12 cellular contexts compared by ENCODE assay signal in the genomic region with DNA sequence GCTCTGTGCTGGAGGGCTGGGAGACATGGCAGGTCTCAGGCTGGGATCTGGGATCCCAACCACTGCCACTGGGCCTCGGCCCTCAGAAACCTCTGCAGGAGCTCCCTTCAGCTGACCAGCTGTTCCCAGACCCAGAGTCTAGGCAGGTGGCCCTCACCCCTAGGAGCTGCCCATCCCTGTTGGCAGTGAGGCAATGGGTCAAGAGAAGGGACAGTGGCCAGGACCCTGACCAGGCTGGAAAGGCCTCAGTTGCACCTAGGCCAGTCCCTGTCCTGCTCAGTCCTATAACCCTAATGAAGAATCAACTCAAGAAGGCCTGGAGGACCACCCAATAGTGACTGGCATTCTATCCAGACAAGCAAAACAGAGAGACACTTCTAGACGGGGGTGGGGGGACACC. TPM values are rescaled to one million over a fixed set of nuclear protein-coding genes. Genes with fewer than 3 reads are reported as not detected.
DNase-seq lines count a peak whose midpoint lies in the region; ATAC-seq and TF ChIP-seq lines count a peak whose summit lies in the region.
"Not testable (repeated sequence)": the region's sequence is repeated elsewhere in the genome, so short reads cannot be mapped to it uniquely, and the experiment has no call there.
"Had no signal": no experiment of that assay in that cellular context is flagged by ENCODE, and none has a peak within 500 bp of the region (broad histone marks: within the 10 kb centered on the region; RNA-seq: fewer than 3 reads in every experiment).

No MANE protein-coding gene starts in this region.

- H3K27ac Mint-ChIP-seq in activated CD4-positive, alpha-beta T cell treated with anti-CD3 and anti-CD28 coated beads, Interleukin-2, amount 10 ng/mL, durations not matched to agents 24 days and 14 days: not testable (repeated sequence)

- H3K9me3 ChIP-seq in right cardiac atrium (ENCODE audit: control insufficient read depth, low read length); lower lobe of right lung; spleen; upper lobe of left lung: not testable (repeated sequence)

- intact Hi-C loops in activated CD4-positive, alpha-beta T cell treated with anti-CD3 and anti-CD28 coated beads, Interleukin-2, amount 10 ng/mL, durations not matched to agents 24 days and 14 days (cut with micrococcal nuclease); Right ventricle myocardium inferior (cut with DNase I); right cardiac atrium (cut with DNase I); lower lobe of right lung (cut with DNase I); spleen (cut with DNase I; ENCODE audit: low total_unique reads): not testable (repeated sequence)

- H3K4me3 ChIP-seq in right cardiac atrium (ENCODE audit: low read length); lower lobe of right lung; spleen; upper lobe of left lung: not testable (repeated sequence)

- peak; percentile 3 for DNase-seq in activated CD4-positive, alpha-beta T cell treated with anti-CD3 and anti-CD28 coated beads, Interleukin-2, amount 10 ng/mL, durations not matched to agents 24 days and 14 days
- not testable (repeated sequence) for DNase-seq in Right ventricle myocardium inferior (ENCODE audit: missing footprints); right cardiac atrium; lower lobe of right lung; upper lobe of left lung
- peak; percentile 51 for DNase-seq in spleen

- H3K4me3 Mint-ChIP-seq in activated CD4-positive, alpha-beta T cell treated with anti-CD3 and anti-CD28 coated beads, Interleukin-2, amount 10 ng/mL, durations not matched to agents 24 days and 14 days: not testable (repeated sequence)

- not testable (repeated sequence) for TF ChIP-seq EP300 in upper lobe of left lung (IDR thresholded peaks at IDR 0.05)

- not testable (repeated sequence) for H3K36me3 Mint-ChIP-seq in activated CD4-positive, alpha-beta T cell treated with anti-CD3 and anti-CD28 coated beads, Interleukin-2, amount 10 ng/mL, durations not matched to agents 24 days and 14 days (ENCODE audit: low read depth)

- ATAC-seq in Right ventricle myocardium inferior (peak; percentile 6), right cardiac atrium (peak; percentile 30 to 35), lower lobe of right lung (peak; percentile 10 to 12), upper lobe of left lung (ENCODE audit: low FRiP score in 2 of 2) (peak; percentile 5 to 35)

- no CpG with 5 or more reads among the region's 2 CpGs for WGBS in right cardiac atrium
- no CpG with 5 or more reads among the region's 2 CpGs for WGBS in spleen, 5 donors
- no CpG with 5 or more reads among the region's 2 CpGs for WGBS in upper lobe of left lung, 2 donors

- TF ChIP-seq CTCF in lower lobe of right lung (IDR thresholded peaks at IDR 0.05); spleen (IDR thresholded peaks at IDR 0.05 in 8 of 11, conservative IDR thresholded peaks at IDR 0.05 in 3 of 11); upper lobe of left lung (IDR thresholded peaks at IDR 0.05): not testable (repeated sequence)

- H3K9me3 Mint-ChIP-seq in activated CD4-positive, alpha-beta T cell treated with anti-CD3 and anti-CD28 coated beads, Interleukin-2, amount 10 ng/mL, durations not matched to agents 24 days and 14 days: not testable (repeated sequence)

- TF ChIP-seq POLR2A in spleen (IDR thresholded peaks at IDR 0.05); upper lobe of left lung (IDR thresholded peaks at IDR 0.05): not testable (repeated sequence)

- H3K4me1 ChIP-seq in right cardiac atrium (ENCODE audit: control insufficient read depth, insufficient read depth, low read length); lower lobe of right lung; spleen; upper lobe of left lung: not testable (repeated sequence)

- not testable (repeated sequence) for H3K27ac ChIP-seq in right cardiac atrium (ENCODE audit: low read length); lower lobe of right lung; spleen; upper lobe of left lung

- H3K36me3 ChIP-seq in lower lobe of right lung, spleen, upper lobe of left lung: not testable (repeated sequence)

- not testable (repeated sequence) for H3K27me3 Mint-ChIP-seq in activated CD4-positive, alpha-beta T cell treated with anti-CD3 and anti-CD28 coated beads, Interleukin-2, amount 10 ng/mL, durations not matched to agents 24 days and 14 days

- H3K4me1 Mint-ChIP-seq in activated CD4-positive, alpha-beta T cell treated with anti-CD3 and anti-CD28 coated beads, Interleukin-2, amount 10 ng/mL, durations not matched to agents 24 days and 14 days: not testable (repeated sequence)

- H3K27me3 ChIP-seq in right cardiac atrium (ENCODE audit: control insufficient read depth, insufficient read depth); lower lobe of right lung (ENCODE audit: low read depth); spleen (replicated peaks in 1 of 7); upper lobe of left lung: not testable (repeated sequence)

RNA-seq across cellular contexts. Expression of a gene that starts 52.4 kb away (rescaled TPM):
- total RNA-seq in activated CD4-positive, alpha-beta T cell treated with anti-CD3 and anti-CD28 coated beads, Interleukin-2, amount 10 ng/mL, durations not matched to agents 24 days and 14 days: not detected in 2 replicates
- total RNA-seq in Right ventricle myocardium inferior (not detected), right cardiac atrium (not detected), lower lobe of right lung (not detected), spleen (1 to 10 TPM in 1 of 7 donors, under 1 TPM in 2, not detected in 4; 0.52 to 1.1 (median 0.72) TPM), upper lobe of left lung (not detected)
- polyA plus RNA-seq in right cardiac atrium (not detected), spleen (not detected)
- total RNA-seq: A673; Caco-2; CD4-positive, CD25-positive, alpha-beta regulatory T cell; CD8-positive, alpha-beta T cell; HFFc6 had no signal
- polyA plus RNA-seq: BJ; CD4-positive, CD25-positive, alpha-beta regulatory T cell had no signal
